16 cellular contexts compared by ENCODE assay signal in genomic region chr19:44608391-44608821, GRCh38. TPM values are rescaled to one million over a fixed set of nuclear protein-coding genes. Genes with fewer than 3 reads are reported as not detected.
DNase-seq lines count a peak whose midpoint lies in the region; ATAC-seq and TF ChIP-seq lines count a peak whose summit lies in the region.
"Had no signal": no experiment of that assay in that cellular context is flagged by ENCODE, and none has a peak within 500 bp of the region (broad histone marks: within the 10 kb centered on the region; RNA-seq: fewer than 3 reads in every experiment).

No MANE protein-coding gene starts in this region.

- H4K20me1 ChIP-seq in IMR-90 (ENCODE audit: insufficient read depth, low read length): no peaks in the 10 kb centered on the region
- H4K20me1 ChIP-seq in hepatocyte (ENCODE audit: insufficient read depth, poor library complexity, severe bottlenecking): no peaks in the 10 kb centered on the region

- H3K9me3 ChIP-seq in IMR-90 (ENCODE audit: control insufficient read depth, insufficient read depth, low read length) (no peaks in the 10 kb centered on the region), hepatocyte (ENCODE audit: low read depth) (no peaks in the 10 kb centered on the region)
- H3K9me3 ChIP-seq: pancreas, upper lobe of right lung had no signal

- H3K56ac ChIP-seq in IMR-90 (ENCODE audit: extremely low read depth, insufficient read depth, low read length): peak overlapping the region; percentile 4; the same call in 1 of the 2 replicates

- H2AFZ ChIP-seq in IMR-90 (replicated peaks; ENCODE audit: low read length, poor library complexity): no peak overlapping the region
- H2AFZ ChIP-seq in hepatocyte: no peak overlapping the region

- H3K4me3 ChIP-seq in IMR-90 (ENCODE audit: insufficient read depth, low read depth, low read length) (no peak overlapping the region), hepatocyte (no peak overlapping the region)
- H3K4me3 ChIP-seq: pancreas, upper lobe of right lung had no signal

- peak overlapping the region; percentile 88 for H2AK5ac ChIP-seq in IMR-90 (ENCODE audit: low read depth, low read length)

- H3K27ac ChIP-seq in IMR-90 (ENCODE audit: insufficient read depth, low read length) (no peak overlapping the region), hepatocyte (no peak overlapping the region)
- H3K27ac ChIP-seq: pancreas, upper lobe of right lung had no signal

- no TSS peak for BruUV-seq in IMR-90 (replicated peaks; lab: Mats Ljungman, UMichigan)

- dilution Hi-C loops in IMR-90 (cut with HindIII; ENCODE audit: low sequenced_read_pairs, unreplicated experiment): no loop called here

- no peak for TF ChIP-seq RAD21 in IMR-90 (IDR thresholded peaks at IDR 0.05; ENCODE audit: low read length)

- H3K4me1 Mint-ChIP-seq in type B pancreatic cell (ENCODE audit: unreplicated experiment): no peaks in the 10 kb centered on the region

- no peaks in the 10 kb centered on the region for H3K9me2 ChIP-seq in hepatocyte (replicated peaks; ENCODE audit: insufficient read depth)

- ATAC-seq in IMR-90 (ENCODE audit: low read depth) (peak; percentile 18; the same call in 1 of the 2 replicates), GM19023 (IDR thresholded peaks at IDR 0.05; ENCODE audit: unreplicated experiment) (no peak)
- ATAC-seq: pancreas, upper lobe of right lung had no signal

- TF ChIP-seq CTCF in IMR-90 (conservative IDR thresholded peaks at IDR 0.05; ENCODE audit: low read depth, low read length) (no peak), hepatocyte (IDR thresholded peaks at IDR 0.05; ENCODE audit: poor library complexity) (no peak), GM10248 (IDR thresholded peaks at IDR 0.05; ENCODE audit: control extremely low read depth, extremely low read depth, low read depth, missing control alignments) (no peak), type B pancreatic cell (conservative IDR thresholded peaks at IDR 0.05) (no peak)

- H3K14ac ChIP-seq in IMR-90 (replicated peaks; ENCODE audit: low read depth, low read length): peak overlapping the region; percentile 47; the same call in 1 of the 2 replicates

- H3K18ac ChIP-seq in IMR-90 (ENCODE audit: low read depth, low read length): peak overlapping the region; percentile 38; the same call in 1 of the 2 replicates

- H3K79me1 ChIP-seq in IMR-90 (ENCODE audit: low read depth in 1 of 2, low read length in 2 of 2): peaks cover 0 to 3% of the 10 kb centered on the region in 2 experiments; a peak in 1 of 4 replicates

- no peak overlapping the region for H3K27ac Mint-ChIP-seq in type B pancreatic cell
- H3K27ac Mint-ChIP-seq: activated CD4-positive, alpha-beta memory T cell treated with anti-CD3 and anti-CD28 coated beads for 36 hours; memory B cell had no signal

- no peaks in the 10 kb centered on the region for H3K79me2 ChIP-seq in hepatocyte

- in situ Hi-C loops in IMR-90 (cut with MboI; ENCODE audit: low sequenced_read_pairs): no loop called here

- peak overlapping the region; percentile 77 for H3K4ac ChIP-seq in IMR-90 (ENCODE audit: low read depth, low read length)

- H2BK15ac ChIP-seq in IMR-90 (ENCODE audit: low read depth, low read length): peak overlapping the region; percentile 92; the same call in 2 of the 3 replicates

- no peak overlapping the region for H2AK9ac ChIP-seq in IMR-90 (replicated peaks; ENCODE audit: low read depth, low read length, poor library complexity)

- no peak overlapping the region for H3K4me3 Mint-ChIP-seq in type B pancreatic cell
- H3K4me3 Mint-ChIP-seq: activated CD4-positive, alpha-beta memory T cell treated with anti-CD3 and anti-CD28 coated beads for 36 hours; memory B cell had no signal

- CTCF ChIA-PET in IMR-90 (lab: Yijun Ruan, JAX): no interaction called here
- CTCF ChIA-PET in GM10248 (lab: Yijun Ruan, JAX): no interaction called here

- TF ChIP-seq POLR2A in IMR-90 (IDR thresholded peaks at IDR 0.05; ENCODE audit: low read depth, low read length): no peak

- intact Hi-C loops in IMR-90 (cut with micrococcal nuclease): no loop called here

- peak overlapping the region; percentile 37; the same call in 1 of the 2 replicates for H4K5ac ChIP-seq in IMR-90 (ENCODE audit: low read depth, low read length)

- H3K27me3 Mint-ChIP-seq in type B pancreatic cell: peaks cover 12% of the 10 kb centered on the region

- H3K9me3 Mint-ChIP-seq in type B pancreatic cell: no peaks in the 10 kb centered on the region
- H3K9me3 Mint-ChIP-seq: activated CD4-positive, alpha-beta memory T cell treated with anti-CD3 and anti-CD28 coated beads for 36 hours had no signal

- H3K4me2 ChIP-seq in IMR-90 (ENCODE audit: low read depth, low read length) (no peak overlapping the region), hepatocyte (no peak overlapping the region)

- peak; percentile 55 for DNase-seq in DMS53 (lab: John Stamatoyannopoulos, UW)
- peak; percentile 69 for DNase-seq in IMR-90
- peak; percentile 36 for DNase-seq in RPMI7951 (ENCODE audit: low read depth)
- DNase-seq in hepatocyte (ENCODE audit: low spot score): peak; percentile 45
- DNase-seq in GM10248 (ENCODE audit: extremely low spot score): no peak
- no peak for DNase-seq in type B pancreatic cell (ENCODE audit: extremely low spot score, unreplicated experiment)
- DNase-seq in stimulated activated CD8-positive, alpha-beta memory T cell treated with anti-CD3 and anti-CD28 coated beads, Interleukin-4, amount 100 ng/mL, for 48 hours: no peak
- DNase-seq: activated CD4-positive, alpha-beta memory T cell treated with anti-CD3 and anti-CD28 coated beads for 36 hours; activated effector memory CD4-positive, alpha-beta T cell treated with Interleukin-2 at 50 U/mL for 16 hours; erythroblast; MM.1S; pancreas; RPMI8226; upper lobe of right lung had no signal

- POLR2A ChIA-PET in IMR-90 (lab: Charles Lee; ENCODE audit: unreplicated experiment): no interaction called here
- POLR2A ChIA-PET in GM10248 (lab: Yijun Ruan, JAX): no interaction called here

- peak overlapping the region; percentile 29 to 50; a peak in 2 of 4 replicates for H4K8ac ChIP-seq in IMR-90 (ENCODE audit: low read depth in 2 of 2, low read length in 2 of 2)

- H3K9ac ChIP-seq in IMR-90 (ENCODE audit: low read depth, low read length): no peak overlapping the region

- H2BK120ac ChIP-seq in IMR-90 (ENCODE audit: low read depth, low read length): peak overlapping the region; percentile 83; the same call in 1 of the 2 replicates

- H3K36me3 ChIP-seq in IMR-90 (ENCODE audit: control insufficient read depth, insufficient read depth, low read length) (no peaks in the 10 kb centered on the region), hepatocyte (replicated peaks; ENCODE audit: insufficient read depth, low read depth) (no peaks in the 10 kb centered on the region)
- H3K36me3 ChIP-seq: pancreas, upper lobe of right lung had no signal

- peak overlapping the region; percentile 53; the same call in 1 of the 2 replicates for H4K91ac ChIP-seq in IMR-90 (ENCODE audit: insufficient read depth, low read depth, low read length)

- no peaks in the 10 kb centered on the region for H3K27me3 ChIP-seq in IMR-90 (ENCODE audit: control insufficient read depth, insufficient read depth, low read length)
- H3K27me3 ChIP-seq in hepatocyte: no peaks in the 10 kb centered on the region
- H3K27me3 ChIP-seq: pancreas, upper lobe of right lung had no signal

- no CpG with 5 or more reads among the region's 7 CpGs for WGBS in IMR-90 (ENCODE audit: extremely low coverage in 2 of 2, insufficient read length in 1 of 2), 2 experiments
- 74% methylated on average over 7 of the region's 7 CpGs for WGBS in hepatocyte (ENCODE audit: low lambda C conversion rate, missing lambda C conversion rate)

- no peaks in the 10 kb centered on the region for H3K36me3 Mint-ChIP-seq in type B pancreatic cell
- H3K36me3 Mint-ChIP-seq: activated CD4-positive, alpha-beta memory T cell treated with anti-CD3 and anti-CD28 coated beads for 36 hours; memory B cell had no signal

- peaks cover 18% of the 10 kb centered on the region for H3K4me1 ChIP-seq in IMR-90 (ENCODE audit: control insufficient read depth, insufficient read depth, low read length)
- H3K4me1 ChIP-seq in hepatocyte (ENCODE audit: insufficient read depth): peaks cover 8% of the 10 kb centered on the region

- peaks cover 16% of the 10 kb centered on the region for H3K9me1 ChIP-seq in IMR-90 (ENCODE audit: insufficient read depth, low read length)

- H2BK5ac ChIP-seq in IMR-90 (ENCODE audit: low read depth, low read length, poor library complexity, severe bottlenecking): peak overlapping the region; percentile 37

- peak overlapping the region; percentile 75 for H2BK20ac ChIP-seq in IMR-90 (ENCODE audit: low read depth, low read length)

- no peak overlapping the region for H3K23ac ChIP-seq in IMR-90 (ENCODE audit: low read depth, low read length)

TF ChIP-seq in IMR-90, 13 proteins besides CTCF, POLR2A, EP300 and RAD21 (continues in another document):
- TF ChIP-seq MAZ (IDR thresholded peaks at IDR 0.05; ENCODE audit: borderline replicate concordance, low read depth, low read length): no peak
- no peak for TF ChIP-seq SMC3 (IDR thresholded peaks at IDR 0.05; ENCODE audit: low read depth, low read length)
- no peak for TF ChIP-seq BHLHE40 (IDR thresholded peaks at IDR 0.05; ENCODE audit: low read depth, low read length)
- no peak for TF ChIP-seq MAFK (IDR thresholded peaks at IDR 0.05; ENCODE audit: low read depth, low read length)
- no peak for TF ChIP-seq NFE2L2 (IDR thresholded peaks at IDR 0.05; ENCODE audit: low read depth, low read length)

RNA-seq across cellular contexts. Expression of gene IGSF23, which starts 5.0 kb away (rescaled TPM):
- total RNA-seq in IMR-90 (2012; rRNA removed) (under 0.01 TPM in 1 of 2 replicates, not detected in the other), hepatocyte (2.1 TPM in 2 replicates), type B pancreatic cell (ENCODE audit: low replicate concordance) (0.93 TPM in 1 of 2 replicates, not detected in the other)
- polyA plus RNA-seq in IMR-90 (2012; rRNA removed) (0.26 and 0.27 TPM in 2 replicates), hepatocyte (0.21 and 3.8 TPM in 2 replicates)
- polyA plus RNA-seq in IMR-90 (2012; cell fraction: cytosol; rRNA removed): 0.15 and 0.22 TPM in 2 replicates
- 0.14 TPM in 1 of 2 replicates, not detected in the other for polyA plus RNA-seq in IMR-90 (2012; cell fraction: nucleus; rRNA removed; ENCODE audit: low replicate concordance)
- not detected in 2 replicates for total RNA-seq in RPMI7951 (2014; rRNA removed; shearing (Covaris generic))
- total RNA-seq: activated CD4-positive, alpha-beta memory T cell treated with anti-CD3 and anti-CD28 coated beads for 36 hours; upper lobe of right lung had no signal

RNA-seq across cellular contexts. Expression of gene PVR, which starts 35.3 kb away (rescaled TPM):
- total RNA-seq in IMR-90 (2012; rRNA removed): 93.0 and 106 TPM in 2 replicates
- 117 and 122 TPM in 2 replicates for polyA plus RNA-seq in IMR-90 (2012; rRNA removed)
- 62.8 and 141 TPM in 2 replicates for polyA plus RNA-seq in IMR-90 (2012; cell fraction: cytosol; rRNA removed)
- polyA plus RNA-seq in IMR-90 (2012; cell fraction: nucleus; rRNA removed; ENCODE audit: low replicate concordance): 130 and 154 TPM in 2 replicates
- total RNA-seq in RPMI7951 (2014; rRNA removed; shearing (Covaris generic)): 34.2 and 35.7 TPM in 2 replicates
- total RNA-seq in hepatocyte: 123 and 124 TPM in 2 replicates
- polyA plus RNA-seq in hepatocyte: 76.4 and 85.6 TPM in 2 replicates
- 29.7 and 38.6 TPM in 2 replicates for total RNA-seq in type B pancreatic cell (ENCODE audit: low replicate concordance)

Comparison
In these comparisons a context has a peak if more than half of its experiments do, and no peak if none do; other contexts are left out.
1. DNase-seq: peak in DMS53 (single experiment), IMR-90 (single experiment), RPMI7951 (single experiment) and hepatocyte (single experiment); none in GM10248 (single experiment), type B pancreatic cell (single experiment) and stimulated activated CD8-positive, alpha-beta memory T cell treated with anti-CD3 and anti-CD28 coated beads, Interleukin-4, amount 100 ng/mL, for 48 hours (single experiment).